In genomic region chr1:87712261-87712674, GRCh38 we compare ENCODE assay signal across 16 cellular contexts.
A peak's percentile ranks its signal among the peaks of the same experiment; 100 is the strongest.
DNase-seq lines count a peak whose midpoint lies in the region; ATAC-seq and TF ChIP-seq lines count a peak whose summit lies in the region.
"Had no signal": no experiment of that assay in that cellular context is flagged by ENCODE, and none has a peak within 500 bp of the region (broad histone marks: within the 10 kb centered on the region; RNA-seq: fewer than 3 reads in every experiment).

No MANE protein-coding gene starts in this region.

- no peaks in the 10 kb centered on the region for H3K79me2 ChIP-seq in hepatocyte
- H3K79me2 ChIP-seq in smooth muscle cell (ENCODE audit: low read depth), result no peaks in the 10 kb centered on the region

- H3K4me2 ChIP-seq in hepatocyte (no peak overlapping the region), smooth muscle cell (no peak overlapping the region)

- H3K36me3 ChIP-seq in hepatocyte (replicated peaks; ENCODE audit: insufficient read depth, low read depth) (no peaks in the 10 kb centered on the region), smooth muscle cell (ENCODE audit: low read depth) (no peaks in the 10 kb centered on the region), BE2C (no peaks in the 10 kb centered on the region)
- H3K36me3 ChIP-seq: gastroesophageal sphincter, right lobe of liver had no signal

- H3K9me2 ChIP-seq in hepatocyte (replicated peaks; ENCODE audit: insufficient read depth), result no peaks in the 10 kb centered on the region

- H3K27me3 ChIP-seq in hepatocyte, result no peaks in the 10 kb centered on the region
- H3K27me3 ChIP-seq in smooth muscle cell (ENCODE audit: low read depth), result no peaks in the 10 kb centered on the region
- no peaks in the 10 kb centered on the region for H3K27me3 ChIP-seq in BE2C
- H3K27me3 ChIP-seq: gastroesophageal sphincter, right lobe of liver had no signal

- H3K4me1 ChIP-seq in hepatocyte (ENCODE audit: insufficient read depth) (peaks cover 12% of the 10 kb centered on the region), smooth muscle cell (ENCODE audit: low read depth) (peaks cover 11% of the 10 kb centered on the region), BE2C (no peaks in the 10 kb centered on the region)
- H3K4me1 ChIP-seq: right lobe of liver had no signal

- H3K4me3 ChIP-seq in hepatocyte (no peak overlapping the region), smooth muscle cell (no peak overlapping the region), BE2C (ENCODE audit: low read depth, low read length) (no peak overlapping the region)
- H3K4me3 ChIP-seq: gastroesophageal sphincter, right lobe of liver had no signal

- WGBS in hepatocyte (ENCODE audit: low lambda C conversion rate, missing lambda C conversion rate), result 41% methylated on average over 2 of the region's 2 CpGs
- 53% methylated on average over 2 of the region's 2 CpGs for WGBS in smooth muscle cell (ENCODE audit: low lambda C conversion rate)

- DNase-seq in HPDE6-E6E7 (ENCODE audit: extremely low spot score) (peak; percentile 13), amniotic epithelial cell (ENCODE audit: low read depth) (peak; percentile 9), hepatocyte (ENCODE audit: low spot score) (peak; percentile 63), smooth muscle cell (lab: John Stamatoyannopoulos, UW; ENCODE audit: unreplicated experiment) (no peak), BE2C (no peak), GM10266 (ENCODE audit: extremely low spot score) (no peak)
- DNase-seq: activated CD4-positive, alpha-beta memory T cell treated with anti-CD3 and anti-CD28 coated beads for 36 hours; activated naive CD4-positive, alpha-beta T cell treated with Interleukin-2 at 50 U/mL for 16 hours; HFFc6; MM.1S; NCI-H446; right lobe of liver; SHP77 treated with DMSO at 0.1 percent for 48 hours; T-helper 2 cell had no signal

- no peak overlapping the region for H2AFZ ChIP-seq in hepatocyte
- H2AFZ ChIP-seq in smooth muscle cell (ENCODE audit: low read depth), result no peak overlapping the region

- H3K9me3 ChIP-seq in hepatocyte (ENCODE audit: low read depth), result no peaks in the 10 kb centered on the region
- H3K9me3 ChIP-seq in smooth muscle cell (replicated peaks; ENCODE audit: low read depth), result no peaks in the 10 kb centered on the region
- no peaks in the 10 kb centered on the region for H3K9me3 ChIP-seq in BE2C
- H3K9me3 ChIP-seq: gastroesophageal sphincter, right lobe of liver had no signal

- TF ChIP-seq CTCF in hepatocyte (IDR thresholded peaks at IDR 0.05; ENCODE audit: poor library complexity) (no peak), smooth muscle cell (IDR thresholded peaks at IDR 0.05; ENCODE audit: borderline replicate concordance, insufficient read depth, poor library complexity, severe bottlenecking) (no peak), BE2C (IDR thresholded peaks at IDR 0.05; ENCODE audit: low read depth, low read length) (no peak), GM10266 (IDR thresholded peaks at IDR 0.05; ENCODE audit: control insufficient read depth, insufficient read depth, low read depth, missing control alignments) (no peak)

- H4K20me1 ChIP-seq in hepatocyte (ENCODE audit: insufficient read depth, poor library complexity, severe bottlenecking), result no peaks in the 10 kb centered on the region
- no peaks in the 10 kb centered on the region for H4K20me1 ChIP-seq in smooth muscle cell (ENCODE audit: low read depth)

- no peak for ATAC-seq in HG03095 (IDR thresholded peaks at IDR 0.05; ENCODE audit: unreplicated experiment)
- ATAC-seq: gastroesophageal sphincter, right lobe of liver had no signal

- no peak overlapping the region for H3K9ac ChIP-seq in smooth muscle cell (ENCODE audit: low read depth)

- peak overlapping the region; percentile 83 for H3K27ac ChIP-seq in hepatocyte
- H3K27ac ChIP-seq in smooth muscle cell (ENCODE audit: low read depth), result peak overlapping the region; percentile 11
- H3K27ac ChIP-seq: gastroesophageal sphincter, right lobe of liver had no signal

- peaks cover 7% of the 10 kb centered on the region for H3F3A ChIP-seq in smooth muscle cell (ENCODE audit: low read depth)

Comparison
In these comparisons a context has a peak if more than half of its experiments do, and no peak if none do; other contexts are left out.
1. DNase-seq: peak in HPDE6-E6E7 (single experiment), amniotic epithelial cell (single experiment) and hepatocyte (single experiment); none in smooth muscle cell (single experiment), BE2C (single experiment) and GM10266 (single experiment).